ENCODE assay signal across 8 cellular contexts in genomic region chr6:33080127-33081089, GRCh38. TPM values are rescaled to one million over a fixed set of nuclear protein-coding genes. Genes with fewer than 3 reads are reported as not detected.
DNase-seq lines count a peak whose midpoint lies in the region; ATAC-seq, FAIRE-seq and TF ChIP-seq lines count a peak whose summit lies in the region.

No MANE protein-coding gene starts in this region.

- DNase-seq in AG04450 (ENCODE audit: low read depth, low spot score) (no peak), HTR-8/SVneo (ENCODE audit: insufficient read length, low spot score) (peak; percentile 52), endothelial cell (ENCODE audit: low spot score) (peak; percentile 55), lung microvascular endothelial cell (ENCODE audit: low read depth in 2 of 2) (peak; percentile 11 to 48), thoracic aorta (ENCODE audit: low spot score) (peak; percentile 35), SIG-M5 (lab: John Stamatoyannopoulos, UW) (no peak), NCI-H446 (lab: John Stamatoyannopoulos, UW) (no peak)
- no peak for DNase-seq in stimulated activated CD4-positive, alpha-beta T cell treated with anti-CD3 and anti-CD28 coated beads, Interleukin-2, amount 100 ng/mL, for 48 hours

- peak overlapping the region; percentile 37 for H3K4me3 ChIP-seq in AG04450 (ENCODE audit: low read depth, low read length)
- peak overlapping the region; percentile 76 for H3K4me3 ChIP-seq in thoracic aorta

- peaks cover 0 to 14% of the 10 kb centered on the region in 2 donors for H3K4me1 ChIP-seq in thoracic aorta (ENCODE audit: control insufficient read depth in 1 of 2, low read depth in 2 of 2)

- ATAC-seq in thoracic aorta (ENCODE audit: insufficient number of reproducible peaks, low FRiP score, low read depth): peak; percentile 10

- H3K27ac ChIP-seq in AG04450 (ENCODE audit: low read depth, low read length) (no peak overlapping the region), thoracic aorta (peak overlapping the region; percentile 67 to 75)

- peak overlapping the region; percentile 81 for H3K27ac Mint-ChIP-seq in endothelial cell (ENCODE audit: unreplicated experiment)

- H3K27me3 ChIP-seq in AG04450 (ENCODE audit: control insufficient read depth, insufficient read depth, low read length) (peaks cover 38% of the 10 kb centered on the region), thoracic aorta (replicated peaks; ENCODE audit: insufficient read depth) (no peaks in the 10 kb centered on the region)

- TF ChIP-seq CTCF in AG04450 (IDR thresholded peaks at IDR 0.05; ENCODE audit: low read depth, low read length) (no peak), endothelial cell (IDR thresholded peaks at IDR 0.05; ENCODE audit: unreplicated experiment) (no peak), thoracic aorta (IDR thresholded peaks at IDR 0.05) (no peak)

- peaks cover 7% of the 10 kb centered on the region for H3K36me3 ChIP-seq in thoracic aorta

- peak overlapping the region; percentile 88 for H3K4me3 Mint-ChIP-seq in endothelial cell (ENCODE audit: unreplicated experiment)

- peaks cover 21% of the 10 kb centered on the region for H3K4me1 Mint-ChIP-seq in endothelial cell (ENCODE audit: unreplicated experiment)

- H3K9me3 Mint-ChIP-seq in endothelial cell (ENCODE audit: unreplicated experiment): no peaks in the 10 kb centered on the region

- FAIRE-seq in HTR-8/SVneo (lab: Jason Lieb, UNC): peak; percentile 67

- POLR2A ChIA-PET in AG04450 (lab: Yijun Ruan, JAX): interaction anchor here (1.4 kb wide), 1 partner anchor 109 kb away, joined by 4 read pairs; no protein-coding TSS in a partner anchor

- H3K9me3 ChIP-seq in AG04450 (ENCODE audit: control insufficient read depth, insufficient read depth, low read length) (no peaks in the 10 kb centered on the region), thoracic aorta (no peaks in the 10 kb centered on the region)

- H3K27me3 Mint-ChIP-seq in endothelial cell (ENCODE audit: unreplicated experiment): peaks cover 8% of the 10 kb centered on the region

- CTCF ChIA-PET in AG04450 (lab: Charles Lee): interaction anchor here (0.5 to 2.2 kb wide), 2 partner anchors 65 to 66 kb away, joined by 3 to 16 read pairs; no protein-coding TSS in a partner anchor

- no peaks in the 10 kb centered on the region for H3K36me3 Mint-ChIP-seq in endothelial cell (ENCODE audit: low read depth, unreplicated experiment)

RNA-seq across cellular contexts. Expression of gene HLA-DPB1, which starts 4.6 kb away (rescaled TPM):
- polyA plus RNA-seq in AG04450 (2011; rRNA removed): 0.94 and 1.6 TPM in 2 replicates
- polyA minus RNA-seq in AG04450 (2011; rRNA and poly(A)+ RNA removed): 2.0 and 2.2 TPM in 2 replicates
- total RNA-seq in endothelial cell (ENCODE audit: unreplicated experiment): 14.4 TPM
- total RNA-seq in lung microvascular endothelial cell: 7.3 and 12.2 TPM in 2 replicates
- total RNA-seq in thoracic aorta: 100 to 1,000 TPM in 1 of 2 donors, 10 to 100 TPM in 1; 78.4 to 112 TPM

RNA-seq across cellular contexts. Expression of gene HLA-DPA1, which starts 7.0 kb away (rescaled TPM):
- 0.10 and 0.15 TPM in 2 replicates for polyA plus RNA-seq in AG04450 (2011; rRNA removed)
- polyA minus RNA-seq in AG04450 (2011; rRNA and poly(A)+ RNA removed): not detected in 2 replicates
- 8.5 TPM for total RNA-seq in endothelial cell (ENCODE audit: unreplicated experiment)
- total RNA-seq in lung microvascular endothelial cell: 3.0 and 10.5 TPM in 2 replicates
- 100 to 1,000 TPM; 141 to 148 TPM for total RNA-seq in thoracic aorta

Comparison
In these comparisons a context has a peak if more than half of its experiments do, and no peak if none do; other contexts are left out.
1. DNase-seq: peak in HTR-8/SVneo (single experiment), endothelial cell (single experiment), lung microvascular endothelial cell (2 of 2) and thoracic aorta (single experiment); none in AG04450 (single experiment), SIG-M5 (single experiment), stimulated activated CD4-positive, alpha-beta T cell treated with anti-CD3 and anti-CD28 coated beads, Interleukin-2, amount 100 ng/mL, for 48 hours (0 of 2) and NCI-H446 (0 of 2).
2. RNA of gene HLA-DPA1, which starts 7.0 kb away (total RNA-seq): 141 to 148 TPM in thoracic aorta; 8.5 TPM in endothelial cell (single experiment) and 3.0 to 10.5 TPM in lung microvascular endothelial cell; every median in the first group is over 10 times any median in the second.